In the genomic region with DNA sequence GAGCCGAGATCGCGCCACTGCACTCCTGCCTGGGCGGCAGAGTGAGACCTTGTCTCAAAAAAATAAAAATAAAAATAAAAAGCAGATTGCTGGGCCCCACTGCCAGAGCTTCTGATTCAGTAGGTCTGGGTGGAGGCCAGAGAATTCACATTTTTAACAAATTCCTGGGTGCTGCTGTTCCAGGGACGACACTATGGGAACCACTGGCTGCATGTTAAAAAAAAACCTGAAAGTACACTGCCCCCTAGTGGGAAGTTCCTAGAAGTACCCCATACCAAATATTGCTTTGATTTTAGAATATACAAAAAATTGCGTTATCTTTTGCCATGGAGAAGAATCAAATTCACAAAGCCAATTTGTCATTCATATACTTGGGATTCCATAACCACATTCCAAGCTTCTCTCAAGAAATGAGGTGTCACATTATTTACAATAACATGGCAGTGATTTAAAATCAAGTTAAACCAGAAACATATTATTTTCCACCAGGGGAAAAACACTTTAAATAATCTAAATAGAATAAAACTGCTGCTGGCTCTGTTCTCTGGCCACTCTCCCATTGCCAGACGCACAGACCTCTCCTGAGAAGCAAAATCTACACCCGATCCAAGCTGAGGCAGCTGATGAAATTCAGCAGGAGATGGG, we compare ENCODE assay signal across 9 cellular contexts. TPM values are rescaled to one million over a fixed set of nuclear protein-coding genes. Genes with fewer than 3 reads are reported as not detected.
DNase-seq lines count a peak whose midpoint lies in the region; ATAC-seq and TF ChIP-seq lines count a peak whose summit lies in the region.
"Had no signal": no experiment of that assay in that cellular context is flagged by ENCODE, and none has a peak within 500 bp of the region (broad histone marks: within the 10 kb centered on the region; RNA-seq: fewer than 3 reads in every experiment).

No MANE protein-coding gene starts in this region.

- H3K4me1 Mint-ChIP-seq in activated T-helper 2 cell treated with anti-CD3 and anti-CD28 coated beads, Interferon-gamma antibody, Interleukin-2, Interleukin-4, amounts not matched to agents 10 μg/mL and 5 μg/mL and 100 μg/mL, durations not matched to agents 14 hours and 24 hours and 36 hours (ENCODE audit: low read depth) = no peaks in the 10 kb centered on the region

- no TSS peak for BruUV-seq in HCT116 (replicated peaks; lab: Mats Ljungman, UMichigan)

- peak; percentile 60 to 80 (median 77) for TF ChIP-seq CTCF in HCT116 (IDR thresholded peaks at IDR 0.05 in 2 of 3, conservative IDR thresholded peaks at IDR 0.05 in 1 of 3; ENCODE audit: borderline replicate concordance in 1 of 3, insufficient read depth in 1 of 3, low read depth in 2 of 3, low read length in 2 of 3)
- peak; percentile 62 for TF ChIP-seq CTCF in brain microvascular endothelial cell (IDR thresholded peaks at IDR 0.05; ENCODE audit: low read depth, low read length, missing control alignments)
- peak; percentile 46 to 93 (median 63) for TF ChIP-seq CTCF in testis (IDR thresholded peaks at IDR 0.05)

- H3K9ac ChIP-seq in HCT116 (ENCODE audit: low read length) = no peak overlapping the region

- H3K36me3 ChIP-seq in HCT116 (ENCODE audit: control insufficient read depth in 1 of 2, insufficient read depth in 2 of 2, low read length in 2 of 2) (no peaks in the 10 kb centered on the region), brain microvascular endothelial cell (replicated peaks) (no peaks in the 10 kb centered on the region), testis (ENCODE audit: low read depth, missing control alignments) (no peaks in the 10 kb centered on the region)
- H3K36me3 ChIP-seq: SJCRH30 had no signal

- peaks cover 24% of the 10 kb centered on the region for H3K27me3 Mint-ChIP-seq in activated T-helper 2 cell treated with anti-CD3 and anti-CD28 coated beads, Interferon-gamma antibody, Interleukin-2, Interleukin-4, amounts not matched to agents 10 μg/mL and 5 μg/mL and 100 μg/mL, durations not matched to agents 14 hours and 24 hours and 36 hours (ENCODE audit: low read depth)

- H3K9me3 ChIP-seq in HCT116 (ENCODE audit: control insufficient read depth in 1 of 2, insufficient read depth in 1 of 2, low read depth in 1 of 2, low read length in 2 of 2) (no peaks in the 10 kb centered on the region), testis (no peaks in the 10 kb centered on the region)
- H3K9me3 ChIP-seq: SJCRH30 had no signal

- in situ Hi-C loops in brain microvascular endothelial cell (cut with HindIII; ENCODE audit: low pct_ligation_motif_present, low sequenced_read_pairs) = no loop called here

- H3K9me2 ChIP-seq in HCT116 (ENCODE audit: insufficient read depth) = no peaks in the 10 kb centered on the region

- no peak overlapping the region for H2AFZ ChIP-seq in HCT116 (ENCODE audit: low read depth, low read length, poor library complexity, severe bottlenecking)

- 52% methylated on average over 8 of the region's 8 CpGs for WGBS in testis, 2 donors

- no peak overlapping the region for H3K27ac Mint-ChIP-seq in activated T-helper 2 cell treated with anti-CD3 and anti-CD28 coated beads, Interferon-gamma antibody, Interleukin-2, Interleukin-4, amounts not matched to agents 10 μg/mL and 5 μg/mL and 100 μg/mL, durations not matched to agents 14 hours and 24 hours and 36 hours

- H3K27ac ChIP-seq in HCT116 (ENCODE audit: low read depth, low read length) (no peak overlapping the region), brain microvascular endothelial cell (no peak overlapping the region), testis (no peak overlapping the region)
- H3K27ac ChIP-seq: SJCRH30 had no signal

- POLR2A ChIA-PET in HCT116 (lab: Charles Lee) = no interaction called here

- no peaks in the 10 kb centered on the region for H3K36me3 Mint-ChIP-seq in activated T-helper 2 cell treated with anti-CD3 and anti-CD28 coated beads, Interferon-gamma antibody, Interleukin-2, Interleukin-4, amounts not matched to agents 10 μg/mL and 5 μg/mL and 100 μg/mL, durations not matched to agents 14 hours and 24 hours and 36 hours (ENCODE audit: low read depth)

- no peak overlapping the region for H3K4me3 Mint-ChIP-seq in activated T-helper 2 cell treated with anti-CD3 and anti-CD28 coated beads, Interferon-gamma antibody, Interleukin-2, Interleukin-4, amounts not matched to agents 10 μg/mL and 5 μg/mL and 100 μg/mL, durations not matched to agents 14 hours and 24 hours and 36 hours (ENCODE audit: low read depth)

- RAD21 ChIA-PET in HCT116 (lab: Charles Lee; ENCODE audit: low non-redundant PET in 1 of 2, low total read pairs in 2 of 2, uncharacterized antibody in 2 of 2, unreplicated experiment in 2 of 2) = no interaction called here

- CTCF ChIA-PET in HCT116 (lab: Charles Lee) = interaction anchor here (0.9 to 3.3 kb wide), 4 partner anchors 35 to 374 kb away, joined by 3 to 15 read pairs (median 5); no protein-coding TSS in a partner anchor

- no peaks in the 10 kb centered on the region for H4K20me1 ChIP-seq in HCT116 (ENCODE audit: insufficient read depth)

- H3K79me2 ChIP-seq in HCT116 (ENCODE audit: insufficient read depth, low read length) = no peaks in the 10 kb centered on the region

- peak; percentile 83 for TF ChIP-seq RAD21 in HCT116 (IDR thresholded peaks at IDR 0.05; ENCODE audit: low read depth)

- H3K4me1 ChIP-seq in HCT116 (ENCODE audit: control insufficient read depth in 1 of 2, insufficient read depth in 2 of 2, low read length in 2 of 2) = no peaks in the 10 kb centered on the region
- H3K4me1 ChIP-seq in testis = no peaks in the 10 kb centered on the region
- H3K4me1 ChIP-seq: SJCRH30 had no signal

- no peak overlapping the region for H3K4me2 ChIP-seq in HCT116 (ENCODE audit: low read length)

- no peaks in the 10 kb centered on the region for H3K27me3 ChIP-seq in HCT116 (ENCODE audit: insufficient read depth, low read length)
- no peaks in the 10 kb centered on the region for H3K27me3 ChIP-seq in brain microvascular endothelial cell (replicated peaks)
- H3K27me3 ChIP-seq in testis = no peaks in the 10 kb centered on the region

- peak; percentile 60 for DNase-seq in COLO829 (ENCODE audit: low spot score)
- peak; percentile 38 for DNase-seq in HCT116 (ENCODE audit: low read depth, low spot score)
- DNase-seq in NCI-H82 (lab: John Stamatoyannopoulos, UW) = peak; percentile 71
- DNase-seq in brain microvascular endothelial cell = peak; percentile 67
- peak; percentile 55 for DNase-seq in iris pigment epithelial cell (ENCODE audit: low read depth)
- DNase-seq in testis = no peak
- DNase-seq in activated CD4-positive, alpha-beta T cell treated with anti-CD3 and anti-CD28 coated beads for 1 hour = no peak
- DNase-seq in activated T-helper 2 cell treated with anti-CD3 and anti-CD28 coated beads, Interferon-gamma antibody, Interleukin-2, Interleukin-4, amounts not matched to agents 10 μg/mL and 5 μg/mL and 100 μg/mL, durations not matched to agents 14 hours and 24 hours and 36 hours (ENCODE audit: low spot score) = no peak

- peak; percentile 73; the same call in 1 of the 2 replicates for ATAC-seq in HCT116

- H3K4me3 ChIP-seq in HCT116 (replicated peaks in 1 of 2; ENCODE audit: low read depth in 1 of 2, low read length in 2 of 2) (no peak overlapping the region), brain microvascular endothelial cell (ENCODE audit: low read depth, low read length) (no peak overlapping the region), testis (no peak overlapping the region)
- H3K4me3 ChIP-seq: SJCRH30 had no signal

- TF ChIP-seq POLR2A in HCT116 (IDR thresholded peaks at IDR 0.05; ENCODE audit: borderline replicate concordance, extremely low read depth, insufficient read depth, insufficient read length) = no peak
- no peak for TF ChIP-seq POLR2A in testis (IDR thresholded peaks at IDR 0.05)

- H3K9me3 Mint-ChIP-seq in activated T-helper 2 cell treated with anti-CD3 and anti-CD28 coated beads, Interferon-gamma antibody, Interleukin-2, Interleukin-4, amounts not matched to agents 10 μg/mL and 5 μg/mL and 100 μg/mL, durations not matched to agents 14 hours and 24 hours and 36 hours = no peaks in the 10 kb centered on the region

- intact Hi-C loops in HCT116 (cut with micrococcal nuclease) (loop anchor here (1.0 to 5.0 kb wide), 4 partner anchors 88 to 355 kb away; no protein-coding TSS in a partner anchor), testis (cut with DNase I; ENCODE audit: low total_unique reads) (loop anchor here (10.0 kb wide), 1 partner anchor 360 kb away; no protein-coding TSS in a partner anchor)
- intact Hi-C loops in activated T-helper 2 cell treated with anti-CD3 and anti-CD28 coated beads, Interferon-gamma antibody, Interleukin-2, Interleukin-4, amounts not matched to agents 10 μg/mL and 5 μg/mL and 100 μg/mL, durations not matched to agents 14 hours and 24 hours and 36 hours (cut with micrococcal nuclease) = loop anchor here (1.0 to 5.0 kb wide), 2 partner anchors 93 to 357 kb away; no protein-coding TSS in a partner anchor

TF ChIP-seq in HCT116, 20 proteins besides CTCF, POLR2A, EP300 and RAD21 (continues in another document):
- TF ChIP-seq ZBTB33 (IDR thresholded peaks at IDR 0.05; ENCODE audit: extremely low read depth, insufficient replicate concordance, low read length) = no peak

RNA-seq across cellular contexts. Expression of gene SYF2, which starts 27.4 kb away (rescaled TPM):
- total RNA-seq in HCT116 (2021; ENCODE audit: unreplicated experiment) (40.4 TPM), testis (10 to 100 TPM; 33.9 to 38.2 TPM)
- polyA plus RNA-seq in HCT116 (2012) = 19.1 and 26.6 TPM in 2 replicates
- 40.7 TPM for polyA plus RNA-seq in testis (ENCODE audit: insufficient read depth, low read depth, low replicate concordance)
- total RNA-seq in activated T-helper 2 cell treated with anti-CD3 and anti-CD28 coated beads, Interferon-gamma antibody, Interleukin-2, Interleukin-4, amounts not matched to agents 10 μg/mL and 5 μg/mL and 100 μg/mL, durations not matched to agents 14 hours and 24 hours and 36 hours = 40.1 and 42.3 TPM in 2 replicates

RNA-seq across cellular contexts. Expression of gene RSRP1, which starts 42.3 kb away (rescaled TPM):
- total RNA-seq in HCT116 (2021; ENCODE audit: unreplicated experiment) (82.9 TPM), testis (100 to 1,000 TPM; 171 to 175 TPM)
- 30.0 and 37.9 TPM in 2 replicates for polyA plus RNA-seq in HCT116 (2012)
- polyA plus RNA-seq in testis (ENCODE audit: insufficient read depth, low read depth, low replicate concordance) = 73.7 TPM
- 140 and 144 TPM in 2 replicates for total RNA-seq in activated T-helper 2 cell treated with anti-CD3 and anti-CD28 coated beads, Interferon-gamma antibody, Interleukin-2, Interleukin-4, amounts not matched to agents 10 μg/mL and 5 μg/mL and 100 μg/mL, durations not matched to agents 14 hours and 24 hours and 36 hours

Comparison
In these comparisons a context has a peak if more than half of its experiments do, and no peak if none do; other contexts are left out.
1. DNase-seq: peak in COLO829 (single experiment), HCT116 (single experiment), NCI-H82 (single experiment), brain microvascular endothelial cell (single experiment) and iris pigment epithelial cell (single experiment); none in testis (single experiment), activated CD4-positive, alpha-beta T cell treated with anti-CD3 and anti-CD28 coated beads for 1 hour (single experiment) and activated T-helper 2 cell treated with anti-CD3 and anti-CD28 coated beads, Interferon-gamma antibody, Interleukin-2, Interleukin-4, amounts not matched to agents 10 μg/mL and 5 μg/mL and 100 μg/mL, durations not matched to agents 14 hours and 24 hours and 36 hours (single experiment).
2. Peak in every context shown above with its lines, with median percentiles within 50 percentile points of each other: CTCF ChIP-seq.